8 cellular contexts compared by ENCODE assay signal in the genomic region with DNA sequence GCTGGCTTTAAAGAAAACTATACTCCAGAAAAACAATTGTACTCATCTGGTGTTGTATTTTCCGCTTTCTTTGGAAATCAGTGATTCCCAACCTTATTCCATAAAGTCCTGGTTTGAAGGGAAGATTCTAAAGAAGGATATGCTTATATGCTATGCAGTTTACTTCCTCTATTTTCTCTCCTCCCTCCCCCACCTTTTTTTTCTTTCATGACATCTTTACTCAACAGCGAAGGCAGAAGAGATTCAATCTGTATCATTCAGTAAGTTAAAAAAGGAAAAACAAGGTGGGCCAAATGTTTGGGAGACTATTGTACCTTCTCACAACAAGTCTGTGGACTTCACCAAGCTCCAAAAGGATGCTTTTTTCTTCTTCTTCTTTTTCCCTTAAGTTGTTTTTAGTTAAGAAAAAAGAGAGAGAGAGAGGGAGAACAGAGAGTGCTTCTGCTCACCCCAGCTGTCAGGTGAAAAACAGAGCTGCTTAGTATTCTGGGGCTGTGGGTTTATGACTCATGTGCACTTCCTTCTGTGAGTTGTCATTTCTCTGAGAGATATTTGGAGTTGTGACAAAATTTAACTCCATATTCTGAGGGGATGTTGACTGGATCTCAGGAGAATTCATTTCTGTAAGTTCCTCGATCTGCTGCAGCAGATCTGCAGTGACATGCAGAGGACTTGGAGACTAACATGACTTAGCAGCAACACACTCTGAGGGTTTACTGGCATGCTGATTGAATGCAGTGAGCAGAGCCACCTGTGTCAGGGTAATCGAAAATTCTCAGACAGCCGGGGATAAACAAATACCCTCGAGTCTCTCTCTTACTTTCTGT.
DNase-seq lines count a peak whose midpoint lies in the region; ATAC-seq lines count a peak whose summit lies in the region.

No MANE protein-coding gene starts in this region.

- peaks cover 0 to 3% (median 0%) of the 10 kb centered on the region in 3 donors for H3K27me3 Mint-ChIP-seq in immature natural killer cell (ENCODE audit: low read depth in 3 of 3)

- H3K27ac Mint-ChIP-seq in immature natural killer cell, result peak overlapping the region; percentile 78 to 91 (median 86)

- H3K36me3 Mint-ChIP-seq in immature natural killer cell, result no peaks in the 10 kb centered on the region

- H3K4me3 Mint-ChIP-seq in immature natural killer cell, result peak overlapping the region; percentile 52 to 75 (median 71)

- H3K4me1 Mint-ChIP-seq in immature natural killer cell, result peaks cover 31 to 36% of the 10 kb centered on the region in 2 donors

- peak; percentile 38 for DNase-seq in activated T-cell treated with anti-CD3 and anti-CD28 coated beads for 24 hours (ENCODE audit: low read depth)
- DNase-seq in activated T-cell treated with anti-CD3 and anti-CD28 coated beads for 4 hours, result no peak
- peak; percentile 65 for DNase-seq in RKO (ENCODE audit: low spot score)
- peak; percentile 24 for DNase-seq in activated gamma-delta T cell treated with anti-CD3 and anti-CD28 coated beads, Interleukin-2, amount 50 U/mL, for 16 hours (ENCODE audit: low read depth)
- peak; percentile 48 to 58 (median 50) for DNase-seq in immature natural killer cell
- DNase-seq in stimulated activated CD8-positive, alpha-beta memory T cell treated with anti-CD3 and anti-CD28 coated beads, Interleukin-12 subunit alpha, Interleukin-12 subunit beta, amount 100 ng/mL, for 24 hours (ENCODE audit: extremely low read depth), result peak; percentile 19
- DNase-seq in mesenteric fat pad (ENCODE audit: low spot score), result no peak

- no peaks in the 10 kb centered on the region for H3K9me3 Mint-ChIP-seq in immature natural killer cell

- peak; percentile 83 for ATAC-seq in HG03095 (IDR thresholded peaks at IDR 0.05; ENCODE audit: unreplicated experiment)

Comparison
In these comparisons a context has a peak if more than half of its experiments do, and no peak if none do; other contexts are left out.
1. DNase-seq: peak in activated T-cell treated with anti-CD3 and anti-CD28 coated beads for 24 hours (single experiment), RKO (single experiment), activated gamma-delta T cell treated with anti-CD3 and anti-CD28 coated beads, Interleukin-2, amount 50 U/mL, for 16 hours (single experiment), immature natural killer cell (3 of 3) and stimulated activated CD8-positive, alpha-beta memory T cell treated with anti-CD3 and anti-CD28 coated beads, Interleukin-12 subunit alpha, Interleukin-12 subunit beta, amount 100 ng/mL, for 24 hours (single experiment); none in activated T-cell treated with anti-CD3 and anti-CD28 coated beads for 4 hours (single experiment) and mesenteric fat pad (single experiment).